8 cellular contexts compared by ENCODE assay signal in the genomic region with DNA sequence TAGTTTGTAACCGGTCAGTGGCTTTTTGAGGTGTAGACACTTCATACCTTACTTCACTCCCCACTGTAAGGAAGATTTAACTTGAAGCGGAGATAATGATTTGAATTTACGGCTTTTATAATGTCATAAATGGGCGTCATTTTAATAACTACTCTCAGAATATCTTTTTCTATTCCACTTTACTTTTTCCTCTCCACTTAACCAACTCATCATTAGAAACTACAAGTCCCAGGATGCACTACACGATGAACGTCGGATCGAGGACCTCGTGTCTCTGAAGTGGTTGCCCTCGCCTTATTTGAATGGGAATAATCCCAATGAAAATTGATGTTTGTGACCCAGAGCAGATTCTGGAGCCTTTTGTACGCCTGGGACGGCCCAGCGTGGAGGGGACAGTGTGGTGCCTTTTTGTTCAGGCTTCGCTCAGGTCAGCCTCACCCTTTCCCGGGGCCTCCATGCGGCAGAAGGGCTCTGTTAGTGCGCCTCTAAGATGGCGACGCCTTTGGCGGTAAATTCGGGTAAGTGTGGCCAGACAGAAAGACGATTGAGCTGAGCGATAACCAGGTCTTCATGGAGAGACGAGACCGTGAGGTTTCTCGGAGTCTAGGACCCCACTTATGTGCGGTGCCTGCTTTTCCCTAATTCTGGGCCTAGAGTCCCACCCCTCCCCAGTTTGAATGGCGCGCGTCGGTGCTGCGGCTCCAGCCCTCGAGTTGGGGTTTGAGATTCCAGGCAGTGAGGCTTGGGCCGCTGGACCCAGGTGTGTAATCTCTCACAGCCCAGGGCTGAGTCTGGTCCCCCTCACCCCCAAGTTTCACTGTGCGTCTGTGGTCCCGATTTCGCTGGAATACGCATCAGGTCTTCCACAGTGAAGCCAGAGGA.
DNase-seq lines count a peak whose midpoint lies in the region; ATAC-seq and TF ChIP-seq lines count a peak whose summit lies in the region.

A gene with protein sequence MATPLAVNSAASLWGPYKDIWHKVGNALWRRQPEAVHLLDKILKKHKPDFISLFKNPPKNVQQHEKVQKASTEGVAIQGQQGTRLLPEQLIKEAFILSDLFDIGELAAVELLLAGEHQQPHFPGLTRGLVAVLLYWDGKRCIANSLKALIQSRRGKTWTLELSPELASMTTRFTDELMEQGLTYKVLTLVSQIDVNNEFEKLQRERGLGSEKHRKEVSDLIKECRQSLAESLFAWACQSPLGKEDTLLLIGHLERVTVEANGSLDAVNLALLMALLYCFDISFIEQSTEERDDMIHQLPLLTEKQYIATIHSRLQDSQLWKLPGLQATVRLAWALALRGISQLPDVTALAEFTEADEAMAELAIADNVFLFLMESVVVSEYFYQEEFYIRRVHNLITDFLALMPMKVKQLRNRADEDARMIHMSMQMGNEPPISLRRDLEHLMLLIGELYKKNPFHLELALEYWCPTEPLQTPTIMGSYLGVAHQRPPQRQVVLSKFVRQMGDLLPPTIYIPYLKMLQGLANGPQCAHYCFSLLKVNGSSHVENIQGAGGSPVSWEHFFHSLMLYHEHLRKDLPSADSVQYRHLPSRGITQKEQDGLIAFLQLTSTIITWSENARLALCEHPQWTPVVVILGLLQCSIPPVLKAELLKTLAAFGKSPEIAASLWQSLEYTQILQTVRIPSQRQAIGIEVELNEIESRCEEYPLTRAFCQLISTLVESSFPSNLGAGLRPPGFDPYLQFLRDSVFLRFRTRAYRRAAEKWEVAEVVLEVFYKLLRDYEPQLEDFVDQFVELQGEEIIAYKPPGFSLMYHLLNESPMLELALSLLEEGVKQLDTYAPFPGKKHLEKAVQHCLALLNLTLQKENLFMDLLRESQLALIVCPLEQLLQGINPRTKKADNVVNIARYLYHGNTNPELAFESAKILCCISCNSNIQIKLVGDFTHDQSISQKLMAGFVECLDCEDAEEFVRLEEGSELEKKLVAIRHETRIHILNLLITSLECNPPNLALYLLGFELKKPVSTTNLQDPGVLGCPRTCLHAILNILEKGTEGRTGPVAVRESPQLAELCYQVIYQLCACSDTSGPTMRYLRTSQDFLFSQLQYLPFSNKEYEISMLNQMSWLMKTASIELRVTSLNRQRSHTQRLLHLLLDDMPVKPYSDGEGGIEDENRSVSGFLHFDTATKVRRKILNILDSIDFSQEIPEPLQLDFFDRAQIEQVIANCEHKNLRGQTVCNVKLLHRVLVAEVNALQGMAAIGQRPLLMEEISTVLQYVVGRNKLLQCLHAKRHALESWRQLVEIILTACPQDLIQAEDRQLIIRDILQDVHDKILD (N-terminal part only) (plus strand): TSS at position 463 of the 882 bp plus-strand sequence. CDS start 28 bp downstream, at position 491.

- peak; percentile 59 for DNase-seq in NK-92 treated with Interleukin-12 subunit alpha and Interleukin-12 subunit beta, amount 100 ng/mL, for 24 hours (lab: John Stamatoyannopoulos, UW)
- DNase-seq in NK-92 (lab: John Stamatoyannopoulos, UW; ENCODE audit: unreplicated experiment) (no peak), NCI-H187 (lab: John Stamatoyannopoulos, UW) (peak; percentile 80 to 97), T-helper 22 cell (ENCODE audit: low read depth) (peak; percentile 50), astrocyte of the cerebellum (ENCODE audit: low read depth) (peak; percentile 59), hippocampal formation (lab: John Stamatoyannopoulos, UW) (peak; percentile 65 to 89), retinal pigment epithelial cell (ENCODE audit: low read depth) (peak; percentile 54)

- TF ChIP-seq CTCF in astrocyte of the cerebellum (IDR thresholded peaks at IDR 0.05; ENCODE audit: low read depth, low read length, missing control alignments) (no peak), retinal pigment epithelial cell (conservative IDR thresholded peaks at IDR 0.05; ENCODE audit: low read depth, low read length) (no peak)

- in situ Hi-C loops in astrocyte of the cerebellum (cut with HindIII; ENCODE audit: low sequenced_read_pairs): no loop called here

- ATAC-seq in HG02943 (IDR thresholded peaks at IDR 0.05; ENCODE audit: low read depth, unreplicated experiment): peak; percentile 72

- H3K4me3 ChIP-seq in astrocyte of the cerebellum (ENCODE audit: low read depth, low read length) (peak within 1 kb of the TSS; percentile 74), retinal pigment epithelial cell (ENCODE audit: low read length) (peak within 1 kb of the TSS; percentile 99)
